In the genomic region with DNA sequence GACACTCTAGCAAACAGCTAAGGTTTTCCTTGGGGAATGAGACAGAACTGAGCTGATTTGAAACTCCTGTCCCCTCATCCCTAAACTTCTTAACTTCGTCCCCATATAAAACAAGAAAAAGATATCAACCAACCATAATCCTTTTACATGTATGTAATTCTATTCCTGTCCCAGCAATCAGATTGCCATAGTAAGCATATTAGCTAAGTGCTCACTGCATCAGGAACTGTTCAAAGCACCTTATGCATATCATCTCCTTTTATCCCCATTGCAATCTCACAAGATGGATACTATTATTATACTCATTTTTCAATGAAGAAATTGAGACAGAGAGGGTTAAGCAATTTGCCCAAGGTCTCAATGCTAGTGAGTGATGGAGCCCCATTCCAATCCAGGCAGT, we compare ENCODE assay signal across 27 cellular contexts. TPM values are rescaled to one million over a fixed set of nuclear protein-coding genes. Genes with fewer than 3 reads are reported as not detected.
DNase-seq lines count a peak whose midpoint lies in the region; ATAC-seq, FAIRE-seq and TF ChIP-seq lines count a peak whose summit lies in the region.
"Had no signal": no experiment of that assay in that cellular context is flagged by ENCODE, and none has a peak within 500 bp of the region (broad histone marks: within the 10 kb centered on the region; RNA-seq: fewer than 3 reads in every experiment).

No MANE protein-coding gene starts in this region.

- H3K9me3 Mint-ChIP-seq in astrocyte (ENCODE audit: unreplicated experiment), result peaks cover 5% of the 10 kb centered on the region
- no peaks in the 10 kb centered on the region for H3K9me3 Mint-ChIP-seq in activated T-helper 17 cell treated with anti-CD3 and anti-CD28 coated beads, Interleukin-2, amount 50 U/mL, for 72 hours
- H3K9me3 Mint-ChIP-seq: activated naive CD4-positive, alpha-beta T cell treated with anti-CD3 and anti-CD28 coated beads for 36 hours; activated T-cell treated with anti-CD3 and anti-CD28 coated beads, Interleukin-2, amount 50 U/mL, for 4 hours; type B pancreatic cell had no signal

- H4K20me1 ChIP-seq in DND-41 (ENCODE audit: insufficient read depth, low read length) (peaks cover 49% of the 10 kb centered on the region), astrocyte (ENCODE audit: insufficient read depth, low read length) (peaks cover 3% of the 10 kb centered on the region)

- ATAC-seq in DND-41 (ENCODE audit: insufficient read depth, low read depth) (no peak), omental fat pad (ENCODE audit: low FRiP score) (no peak), HG03571 (IDR thresholded peaks at IDR 0.05; ENCODE audit: unreplicated experiment) (no peak)
- ATAC-seq in activated T-helper 17 cell treated with anti-CD3 and anti-CD28 coated beads, Interleukin-2, amount 50 U/mL, for 72 hours (replicated peaks), result no peak
- ATAC-seq: activated T-cell treated with anti-CD3 and anti-CD28 coated beads, Interleukin-2, amount 50 U/mL, for 4 hours had no signal

- FAIRE-seq in astrocyte (lab: Jason Lieb, UNC), result no peak
- no peak for FAIRE-seq in D721Med (lab: Jason Lieb, UNC)
- FAIRE-seq: endometrium had no signal

- peaks cover 53% of the 10 kb centered on the region for H3K4me1 ChIP-seq in DND-41 (ENCODE audit: insufficient read depth, low read length)
- peaks cover 11% of the 10 kb centered on the region for H3K4me1 ChIP-seq in astrocyte (ENCODE audit: insufficient read depth, low read length)
- H3K4me1 ChIP-seq in neuron (ENCODE audit: insufficient read depth, low read length), result no peaks in the 10 kb centered on the region
- H3K4me1 ChIP-seq: prostate gland had no signal

- H2AFZ ChIP-seq in DND-41 (ENCODE audit: low read depth, low read length) (no peak overlapping the region), astrocyte (ENCODE audit: low read depth, low read length) (no peak overlapping the region), neuron (ENCODE audit: low read depth, low read length) (peak overlapping the region; percentile 46)

- H3K4me3 Mint-ChIP-seq in astrocyte (ENCODE audit: unreplicated experiment), result no peak overlapping the region
- H3K4me3 Mint-ChIP-seq in activated T-helper 17 cell treated with anti-CD3 and anti-CD28 coated beads, Interleukin-2, amount 50 U/mL, for 72 hours, result no peak overlapping the region
- H3K4me3 Mint-ChIP-seq: activated naive CD4-positive, alpha-beta T cell treated with anti-CD3 and anti-CD28 coated beads for 36 hours; activated T-cell treated with anti-CD3 and anti-CD28 coated beads, Interleukin-2, amount 50 U/mL, for 4 hours; CD8-positive, alpha-beta memory T cell; nephron progenitor cell; type B pancreatic cell had no signal

- H3K36me3 Mint-ChIP-seq in astrocyte (ENCODE audit: low read depth, unreplicated experiment), result no peaks in the 10 kb centered on the region
- no peaks in the 10 kb centered on the region for H3K36me3 Mint-ChIP-seq in activated T-helper 17 cell treated with anti-CD3 and anti-CD28 coated beads, Interleukin-2, amount 50 U/mL, for 72 hours (ENCODE audit: low read depth)

- H3K27me3 ChIP-seq in DND-41 (ENCODE audit: insufficient read depth, low read length, poor library complexity) (no peaks in the 10 kb centered on the region), astrocyte (ENCODE audit: insufficient read depth, low read length) (no peaks in the 10 kb centered on the region), neuron (ENCODE audit: insufficient read depth, low read length) (no peaks in the 10 kb centered on the region)

- no peaks in the 10 kb centered on the region for H3K27me3 Mint-ChIP-seq in astrocyte (ENCODE audit: low read depth, unreplicated experiment)
- H3K27me3 Mint-ChIP-seq in activated T-helper 17 cell treated with anti-CD3 and anti-CD28 coated beads, Interleukin-2, amount 50 U/mL, for 72 hours, result no peaks in the 10 kb centered on the region
- H3K27me3 Mint-ChIP-seq: CD8-positive, alpha-beta memory T cell; type B pancreatic cell had no signal

- peaks cover 87% of the 10 kb centered on the region for H3K36me3 ChIP-seq in DND-41 (ENCODE audit: insufficient read depth, low read length)
- peaks cover 2% of the 10 kb centered on the region for H3K36me3 ChIP-seq in astrocyte (ENCODE audit: insufficient read depth, low read length)
- peaks cover 50% of the 10 kb centered on the region for H3K36me3 ChIP-seq in neuron (ENCODE audit: insufficient read depth, low read length)
- H3K36me3 ChIP-seq: lower lobe of right lung, prostate gland had no signal

- no peak overlapping the region for H3K27ac Mint-ChIP-seq in astrocyte (ENCODE audit: unreplicated experiment)
- H3K27ac Mint-ChIP-seq in activated T-helper 17 cell treated with anti-CD3 and anti-CD28 coated beads, Interleukin-2, amount 50 U/mL, for 72 hours, result no peak overlapping the region
- H3K27ac Mint-ChIP-seq: activated naive CD4-positive, alpha-beta T cell treated with anti-CD3 and anti-CD28 coated beads for 36 hours; nephron progenitor cell; type B pancreatic cell had no signal

- no peak overlapping the region for H3K27ac ChIP-seq in DND-41 (ENCODE audit: low read length)
- no peak overlapping the region for H3K27ac ChIP-seq in astrocyte (ENCODE audit: low read depth, low read length)
- H3K27ac ChIP-seq: lower lobe of right lung, prostate gland had no signal

- H3K4me3 ChIP-seq in DND-41 (ENCODE audit: low read depth in 1 of 2, low read length in 2 of 2) (no peak overlapping the region), astrocyte (ENCODE audit: insufficient read depth, low read depth, low read length) (no peak overlapping the region), neuron (ENCODE audit: low read length) (no peak overlapping the region)
- H3K4me3 ChIP-seq: lower lobe of right lung, prostate gland, skin epidermis had no signal

- peaks cover 2% of the 10 kb centered on the region for H3K4me1 Mint-ChIP-seq in astrocyte (ENCODE audit: low read depth, unreplicated experiment)
- H3K4me1 Mint-ChIP-seq in activated T-helper 17 cell treated with anti-CD3 and anti-CD28 coated beads, Interleukin-2, amount 50 U/mL, for 72 hours, result no peaks in the 10 kb centered on the region

- H3K9me3 ChIP-seq in DND-41 (ENCODE audit: insufficient read depth, low read length, severe bottlenecking) (no peaks in the 10 kb centered on the region), astrocyte (ENCODE audit: insufficient read depth, low read depth, low read length) (no peaks in the 10 kb centered on the region), neuron (ENCODE audit: low read length) (peaks cover 3% of the 10 kb centered on the region)
- H3K9me3 ChIP-seq: lower lobe of right lung, prostate gland had no signal

- H3K9ac ChIP-seq in DND-41 (ENCODE audit: low read depth, low read length), result no peak overlapping the region
- H3K9ac ChIP-seq in astrocyte (ENCODE audit: low read length), result no peak overlapping the region

- no peak for TF ChIP-seq EP300 in Ishikawa (IDR thresholded peaks at IDR 0.05; ENCODE audit: borderline replicate concordance)

- no peak for TF ChIP-seq CTCF in DND-41 (IDR thresholded peaks at IDR 0.05; ENCODE audit: borderline replicate concordance, extremely low read depth, low read length, poor library complexity, severe bottlenecking)
- TF ChIP-seq CTCF in astrocyte (IDR thresholded peaks at IDR 0.05; ENCODE audit: insufficient read depth, low read depth, low read length), result no peak
- no peak for TF ChIP-seq CTCF in omental fat pad (IDR thresholded peaks at IDR 0.05)
- TF ChIP-seq CTCF in D721Med (IDR thresholded peaks at IDR 0.05; ENCODE audit: insufficient read depth, missing control alignments), result no peak

- TF ChIP-seq RAD21 in Ishikawa (IDR thresholded peaks at IDR 0.05; ENCODE audit: low read depth), result no peak

- H3K4me2 ChIP-seq in DND-41 (ENCODE audit: insufficient read depth, low read length) (peak overlapping the region; percentile 51), astrocyte (ENCODE audit: low read length) (peak overlapping the region; percentile 38)

- H3K79me2 ChIP-seq in DND-41 (ENCODE audit: insufficient read depth, low read length), result peaks cover 96% of the 10 kb centered on the region
- H3K79me2 ChIP-seq in astrocyte (ENCODE audit: insufficient read depth, low read length), result peaks cover 95% of the 10 kb centered on the region

- DNase-seq in DND-41, result no peak
- no peak for DNase-seq in astrocyte (ENCODE audit: low read depth)
- no peak for DNase-seq in omental fat pad (ENCODE audit: low spot score)
- no peak for DNase-seq in D721Med (ENCODE audit: insufficient read length, low spot score)
- DNase-seq: activated CD4-positive, alpha-beta T cell treated with anti-CD3 and anti-CD28 coated beads for 4 hours; activated naive CD4-positive, alpha-beta T cell treated with anti-CD3 and anti-CD28 coated beads for 36 hours; activated T-cell treated with anti-CD3 and anti-CD28 coated beads, Interleukin-2, amount 50 U/mL, for 4 hours; amniotic stem cell; CD8-positive, alpha-beta memory T cell; central memory CD4-positive, alpha-beta T cell; dermis blood vessel endothelial cell; DMS53; NCI-H1092 treated with DMSO at 0.1 percent for 48 hours; NCI-H2029 treated with DMSO at 0.1 percent for 48 hours; NCI-H345; NCI-H774; nephron progenitor cell had no signal

TF ChIP-seq in Ishikawa, 13 proteins besides CTCF, POLR2A, EP300 and RAD21:
- TF ChIP-seq FOXM1 (IDR thresholded peaks at IDR 0.05; ENCODE audit: borderline replicate concordance, low read depth), result peak; percentile 12; the same call in 1 of the 2 replicates
- TF ChIP-seq NFIC (IDR thresholded peaks at IDR 0.05), result no peak

RNA-seq across cellular contexts. Expression of gene KIF18B, which starts 6.8 kb away (rescaled TPM):
- total RNA-seq in astrocyte, result 0.82 and 1.8 TPM in 2 replicates
- under 1 TPM in 1 of 4 donors, not detected in 3; 0.72 TPM for total RNA-seq in omental fat pad
- 10 to 100 TPM; 37.7 to 51.5 TPM for total RNA-seq in activated T-helper 17 cell treated with anti-CD3 and anti-CD28 coated beads, Interleukin-2, amount 50 U/mL, for 72 hours

RNA-seq across cellular contexts. Expression of gene GFAP, which starts 25.5 kb away (rescaled TPM):
- total RNA-seq in astrocyte, result 0.22 TPM in 1 of 2 replicates, not detected in the other
- total RNA-seq in omental fat pad, result 1 to 10 TPM; 1.4 to 4.1 (median 2.9) TPM
- not detected for total RNA-seq in activated T-helper 17 cell treated with anti-CD3 and anti-CD28 coated beads, Interleukin-2, amount 50 U/mL, for 72 hours
- total RNA-seq: activated naive CD4-positive, alpha-beta T cell treated with anti-CD3 and anti-CD28 coated beads for 36 hours; activated T-cell treated with anti-CD3 and anti-CD28 coated beads, Interleukin-2, amount 50 U/mL, for 4 hours; CD8-positive, alpha-beta memory T cell; lower lobe of right lung; T-helper 1 cell treated with Interleukin-12 subunit alpha and Interleukin-12 subunit beta and Interleukin-4 antibody, amounts not matched to agents 30 ng/mL and 1 ng/mL, for 36 hours had no signal

RNA-seq across cellular contexts. Expression of gene C1QL1, which starts 27.3 kb away (rescaled TPM):
- total RNA-seq in astrocyte (not detected in 2 replicates), omental fat pad (10 to 100 TPM in 2 of 4 donors, 1 to 10 TPM in 1, not detected in 1; 9.2 to 24.2 (median 10.4) TPM)
- under 1 TPM; 0.32 to 0.34 TPM for total RNA-seq in activated T-helper 17 cell treated with anti-CD3 and anti-CD28 coated beads, Interleukin-2, amount 50 U/mL, for 72 hours
- total RNA-seq: activated T-cell treated with anti-CD3 and anti-CD28 coated beads, Interleukin-2, amount 50 U/mL, for 4 hours; CD8-positive, alpha-beta memory T cell; dermis blood vessel endothelial cell; lower lobe of right lung had no signal

RNA-seq across cellular contexts. Expression of gene EFTUD2, which starts 41.5 kb away (rescaled TPM):
- total RNA-seq in astrocyte, result 129 and 133 TPM in 2 replicates
- total RNA-seq in omental fat pad, result 100 to 1,000 TPM in 1 of 4 donors, 10 to 100 TPM in 3; 62.5 to 131 (median 75.0) TPM
- 100 to 1,000 TPM; 105 to 215 TPM for total RNA-seq in activated T-helper 17 cell treated with anti-CD3 and anti-CD28 coated beads, Interleukin-2, amount 50 U/mL, for 72 hours

Comparison
In these comparisons a context has a peak if more than half of its experiments do, and no peak if none do; other contexts are left out.
1. RNA of gene KIF18B, which starts 6.8 kb away (total RNA-seq): 37.7 to 51.5 TPM in activated T-helper 17 cell treated with anti-CD3 and anti-CD28 coated beads, Interleukin-2, amount 50 U/mL, for 72 hours; 0.82 to 1.8 TPM in astrocyte and 0.72 TPM in omental fat pad; every median in the first group is over 10 times any median in the second.